Comparison of ENCODE assay signal across 16 cellular contexts in genomic region chr9:70400107-70400892, GRCh38. TPM values are rescaled to one million over a fixed set of nuclear protein-coding genes. Genes with fewer than 3 reads are reported as not detected.
A peak's percentile ranks its signal among the peaks of the same experiment; 100 is the strongest.
DNase-seq lines count a peak whose midpoint lies in the region; ATAC-seq and TF ChIP-seq lines count a peak whose summit lies in the region.
"Had no signal": no experiment of that assay in that cellular context is flagged by ENCODE, and none has a peak within 500 bp of the region (broad histone marks: within the 10 kb centered on the region; RNA-seq: fewer than 3 reads in every experiment).

No MANE protein-coding gene starts in this region.

- POLR2A ChIA-PET in naive thymus-derived CD4-positive, alpha-beta T cell (lab: Charles Lee) = interaction anchor here (0.9 to 6.0 kb wide), 4 partner anchors 8 to 17 kb away, joined by 3 to 61 read pairs (median 15); no protein-coding TSS in a partner anchor

- no peaks in the 10 kb centered on the region for H3K36me3 ChIP-seq in ascending aorta
- H3K36me3 ChIP-seq in naive thymus-derived CD4-positive, alpha-beta T cell (ENCODE audit: control insufficient read depth in 2 of 3, insufficient read depth in 3 of 3, low read length in 3 of 3) = no peaks in the 10 kb centered on the region
- H3K36me3 ChIP-seq in tibial artery = no peaks in the 10 kb centered on the region
- H3K36me3 ChIP-seq in lower lobe of right lung = no peaks in the 10 kb centered on the region
- H3K36me3 ChIP-seq: suprapubic skin had no signal

- ATAC-seq in activated T-cell treated with anti-CD3 and anti-CD28 coated beads, Interleukin-2, amount 50 U/mL, for 72 hours (replicated peaks in 1 of 2) = peak; percentile 10 to 31
- no peak for ATAC-seq in naive thymus-derived CD4-positive, alpha-beta T cell
- no peak for ATAC-seq in GM19023 (IDR thresholded peaks at IDR 0.05; ENCODE audit: unreplicated experiment)
- ATAC-seq in lower lobe of right lung = no peak
- ATAC-seq: mucosa of descending colon had no signal

- peaks cover 73% of the 10 kb centered on the region for H3K4me1 Mint-ChIP-seq in activated T-cell treated with anti-CD3 and anti-CD28 coated beads, Interleukin-2, amount 50 U/mL, for 72 hours (ENCODE audit: low read depth)
- H3K4me1 Mint-ChIP-seq in naive thymus-derived CD4-positive, alpha-beta T cell = peaks cover 53 to 86% (median 76%) of the 10 kb centered on the region in 7 donors

- H3K9me3 Mint-ChIP-seq in activated T-cell treated with anti-CD3 and anti-CD28 coated beads, Interleukin-2, amount 50 U/mL, for 72 hours = no peaks in the 10 kb centered on the region
- H3K9me3 Mint-ChIP-seq in naive thymus-derived CD4-positive, alpha-beta T cell = no peaks in the 10 kb centered on the region
- H3K9me3 Mint-ChIP-seq: HFFc6 had no signal

- peak overlapping the region; percentile 15 for H3K27ac Mint-ChIP-seq in activated T-cell treated with anti-CD3 and anti-CD28 coated beads, Interleukin-2, amount 50 U/mL, for 72 hours
- H3K27ac Mint-ChIP-seq in naive thymus-derived CD4-positive, alpha-beta T cell = peak overlapping the region; percentile 26 to 90 (median 81)
- H3K27ac Mint-ChIP-seq: HFFc6 had no signal

- H3K36me3 Mint-ChIP-seq in activated T-cell treated with anti-CD3 and anti-CD28 coated beads, Interleukin-2, amount 50 U/mL, for 72 hours (ENCODE audit: insufficient read depth in 2 of 2) = no peaks in the 10 kb centered on the region
- H3K36me3 Mint-ChIP-seq in naive thymus-derived CD4-positive, alpha-beta T cell = peaks cover 0 to 1% (median 0%) of the 10 kb centered on the region in 5 donors

- H3K4me3 ChIP-seq in ascending aorta (peak overlapping the region in 1 of 2 donors; percentile 19), tibial artery (no peak overlapping the region), lower lobe of right lung (no peak overlapping the region)
- H3K4me3 ChIP-seq in naive thymus-derived CD4-positive, alpha-beta T cell (ENCODE audit: low read length) = no peak overlapping the region
- H3K4me3 ChIP-seq: mucosa of descending colon, suprapubic skin had no signal

- peaks cover 18 to 77% of the 10 kb centered on the region in 2 donors for H3K4me1 ChIP-seq in ascending aorta
- peaks cover 40 to 63% of the 10 kb centered on the region in 2 donors for H3K4me1 ChIP-seq in naive thymus-derived CD4-positive, alpha-beta T cell (ENCODE audit: control insufficient read depth in 2 of 2, insufficient read depth in 2 of 2, low read length in 2 of 2)
- H3K4me1 ChIP-seq in tibial artery = peaks cover 0 to 100% (median 82%) of the 10 kb centered on the region in 4 donors
- peaks cover 100% of the 10 kb centered on the region for H3K4me1 ChIP-seq in lower lobe of right lung

- DNase-seq in activated T-cell treated with anti-CD3 and anti-CD28 coated beads, Interleukin-2, amount 50 U/mL, for 72 hours = no peak
- DNase-seq in activated T-cell treated with anti-CD3 and anti-CD28 coated beads, Interleukin-2, amount 50 U/mL, for 48 hours = no peak
- DNase-seq in ascending aorta (ENCODE audit: low spot score in 2 of 2) = peak in 1 of 2 donors; percentile 60
- no peak for DNase-seq in naive thymus-derived CD4-positive, alpha-beta T cell
- no peak for DNase-seq in tibial artery
- DNase-seq in stimulated activated CD4-positive, alpha-beta T cell treated with anti-CD3 and anti-CD28 coated beads, Interleukin-15, amount 100 ng/mL, for 24 hours = no peak
- DNase-seq in lower lobe of right lung = no peak
- DNase-seq: HFFc6; KBM-7; mucosa of descending colon; NCI-H226; posterior cingulate gyrus; stimulated activated CD4-positive, alpha-beta T cell treated with anti-CD3 and anti-CD28 coated beads, Interleukin-12 subunit alpha, Interleukin-12 subunit beta, amount 100 ng/mL, for 4 hours had no signal

- H3K9me3 ChIP-seq in ascending aorta (no peaks in the 10 kb centered on the region), tibial artery (no peaks in the 10 kb centered on the region), lower lobe of right lung (no peaks in the 10 kb centered on the region)
- H3K9me3 ChIP-seq in naive thymus-derived CD4-positive, alpha-beta T cell (ENCODE audit: control insufficient read depth in 2 of 3, low read length in 3 of 3) = no peaks in the 10 kb centered on the region
- H3K9me3 ChIP-seq: mucosa of descending colon, suprapubic skin had no signal

- H3K27me3 ChIP-seq in ascending aorta (no peaks in the 10 kb centered on the region), tibial artery (no peaks in the 10 kb centered on the region), lower lobe of right lung (ENCODE audit: low read depth) (no peaks in the 10 kb centered on the region)
- H3K27me3 ChIP-seq in naive thymus-derived CD4-positive, alpha-beta T cell (ENCODE audit: control insufficient read depth in 2 of 2, insufficient read depth in 2 of 2, low read length in 2 of 2) = no peaks in the 10 kb centered on the region
- H3K27me3 ChIP-seq: suprapubic skin had no signal

- intact Hi-C loops in ascending aorta (cut with DNase I) (no loop called here), tibial artery (cut with DNase I; ENCODE audit: low total_unique reads) (loop anchor here (10.0 kb wide), 1 partner anchor 45 kb away; no protein-coding TSS in a partner anchor), lower lobe of right lung (cut with DNase I) (loop anchor here (10.0 kb wide), 2 partner anchors 45 to 205 kb away; no protein-coding TSS in a partner anchor)
- intact Hi-C loops in naive thymus-derived CD4-positive, alpha-beta T cell (cut with micrococcal nuclease) = no loop called here

- no peak for TF ChIP-seq CTCF in ascending aorta (IDR thresholded peaks at IDR 0.05)
- no peak for TF ChIP-seq CTCF in tibial artery (IDR thresholded peaks at IDR 0.05)
- TF ChIP-seq CTCF in lower lobe of right lung (IDR thresholded peaks at IDR 0.05) = no peak

- CTCF ChIA-PET in naive thymus-derived CD4-positive, alpha-beta T cell (lab: Charles Lee) = interaction anchor here (2.0 kb wide), 1 partner anchor 10 kb away, joined by 6 read pairs; no protein-coding TSS in a partner anchor

- no peak overlapping the region for H3K4me3 Mint-ChIP-seq in activated T-cell treated with anti-CD3 and anti-CD28 coated beads, Interleukin-2, amount 50 U/mL, for 72 hours
- H3K4me3 Mint-ChIP-seq in naive thymus-derived CD4-positive, alpha-beta T cell = peak overlapping the region in 7 of 10 donors; percentile 9 to 69 (median 35)
- H3K4me3 Mint-ChIP-seq: HFFc6 had no signal

- H3K27me3 Mint-ChIP-seq in activated T-cell treated with anti-CD3 and anti-CD28 coated beads, Interleukin-2, amount 50 U/mL, for 72 hours (ENCODE audit: low read depth) = no peaks in the 10 kb centered on the region
- H3K27me3 Mint-ChIP-seq in naive thymus-derived CD4-positive, alpha-beta T cell = no peaks in the 10 kb centered on the region

- H3K27ac ChIP-seq in ascending aorta (peak overlapping the region; percentile 1 to 38), tibial artery (peak overlapping the region; percentile 69), lower lobe of right lung (no peak overlapping the region)
- peak overlapping the region; percentile 50 for H3K27ac ChIP-seq in naive thymus-derived CD4-positive, alpha-beta T cell (ENCODE audit: low read depth, low read length)
- H3K27ac ChIP-seq: epithelial cell of prostate, suprapubic skin had no signal

RNA-seq across cellular contexts. Expression of gene KLF9, which starts 14.2 kb away (rescaled TPM):
- total RNA-seq in activated T-cell treated with anti-CD3 and anti-CD28 coated beads, Interleukin-2, amount 50 U/mL, for 72 hours = 10 to 100 TPM; 27.5 to 35.4 TPM
- total RNA-seq in ascending aorta (98.7 TPM), lower lobe of right lung (76.9 TPM)
- total RNA-seq in naive thymus-derived CD4-positive, alpha-beta T cell = 10 to 100 TPM; 12.6 to 96.7 (median 23.3) TPM
- polyA plus RNA-seq in naive thymus-derived CD4-positive, alpha-beta T cell = 1 to 10 TPM; 2.3 to 3.5 TPM

Comparison
In these comparisons a context has a peak if more than half of its experiments do, and no peak if none do; other contexts are left out.
1. ATAC-seq: peak in activated T-cell treated with anti-CD3 and anti-CD28 coated beads, Interleukin-2, amount 50 U/mL, for 72 hours (2 of 2); none in naive thymus-derived CD4-positive, alpha-beta T cell (single experiment), GM19023 (single experiment) and lower lobe of right lung (0 of 2).
2. H3K4me3 Mint-ChIP-seq: peak in naive thymus-derived CD4-positive, alpha-beta T cell (7 of 10); none in activated T-cell treated with anti-CD3 and anti-CD28 coated beads, Interleukin-2, amount 50 U/mL, for 72 hours (0 of 2).
3. intact Hi-C loops: an anchor here in tibial artery (10.0 kb wide) and lower lobe of right lung (10.0 kb wide); none called in ascending aorta and naive thymus-derived CD4-positive, alpha-beta T cell.